Comparison of ENCODE assay signal across 22 cellular contexts in the genomic region with DNA sequence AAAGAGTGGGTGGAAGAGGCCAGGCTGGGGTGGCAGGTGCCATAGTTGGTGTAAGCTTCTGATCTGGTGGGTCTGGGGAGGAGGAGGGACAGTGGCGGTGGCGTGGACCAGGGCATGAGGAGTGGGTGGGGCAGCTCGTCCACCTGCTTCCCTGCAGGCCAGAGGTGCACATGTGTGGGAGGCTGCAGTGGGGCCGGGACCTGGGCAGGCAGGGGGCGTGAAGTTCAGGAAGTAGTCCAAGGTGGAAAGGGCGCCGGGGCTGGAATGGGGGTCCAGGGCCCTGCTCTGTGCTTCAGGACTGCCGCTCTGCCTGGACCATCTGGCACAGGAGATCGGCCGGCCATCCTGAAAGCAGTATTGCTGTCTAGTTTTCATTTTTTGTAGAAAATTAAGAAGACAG. TPM values are rescaled to one million over a fixed set of nuclear protein-coding genes. Genes with fewer than 3 reads are reported as not detected.
"Had no signal": no experiment of that assay in that cellular context is flagged by ENCODE, and none has a peak within 500 bp of the region (broad histone marks: within the 10 kb centered on the region; RNA-seq: fewer than 3 reads in every experiment).

No MANE protein-coding gene starts in this region.

- ATAC-seq: activated CD8-positive, alpha-beta T cell treated with anti-CD3 and anti-CD28 coated beads for 36 hours; left cardiac atrium; natural killer cell treated with Interleukin-12 subunit alpha and Interleukin-12 subunit beta and Interleukin-15 and Interleukin-18, amount 100 ng/mL, for 72 hours; sciatic nerve; T-cell had no signal

- H3K4me1 ChIP-seq: transverse colon had no signal

- H3K4me1 Mint-ChIP-seq: brain; central memory CD8-positive, alpha-beta T cell; endodermal cell; T-cell had no signal

- H3K27me3 Mint-ChIP-seq: activated CD8-positive, alpha-beta T cell treated with anti-CD3 and anti-CD28 coated beads for 36 hours; natural killer cell treated with Interleukin-12 subunit alpha and Interleukin-12 subunit beta and Interleukin-15 and Interleukin-18, amount 100 ng/mL, for 72 hours had no signal

- H3K9me3 ChIP-seq: transverse colon had no signal

- H3K4me3 Mint-ChIP-seq: activated CD8-positive, alpha-beta T cell treated with anti-CD3 and anti-CD28 coated beads for 36 hours; brain; central memory CD8-positive, alpha-beta T cell; endodermal cell; natural killer cell treated with Interleukin-12 subunit alpha and Interleukin-12 subunit beta and Interleukin-15 and Interleukin-18, amount 100 ng/mL, for 72 hours; T-cell had no signal

- H3K36me3 Mint-ChIP-seq: brain; natural killer cell treated with Interleukin-12 subunit alpha and Interleukin-12 subunit beta and Interleukin-15 and Interleukin-18, amount 100 ng/mL, for 72 hours; T-cell had no signal

- DNase-seq: activated CD4-positive, alpha-beta T cell treated with anti-CD3 and anti-CD28 coated beads for 4 hours; activated CD8-positive, alpha-beta memory T cell treated with anti-CD3 and anti-CD28 coated beads, Interleukin-2, amount 50 U/mL, for 48 hours; activated CD8-positive, alpha-beta T cell treated with anti-CD3 and anti-CD28 coated beads for 36 hours; activated naive CD4-positive, alpha-beta T cell treated with anti-CD3 and anti-CD28 coated beads, Interleukin-2, amount 50 U/mL, for 16 hours; amygdala; left cardiac atrium; stimulated activated CD4-positive, alpha-beta T cell treated with anti-CD3 and anti-CD28 coated beads, Interleukin-12 subunit alpha, Interleukin-12 subunit beta, amount 100 ng/mL, for 4 hours; stimulated activated CD4-positive, alpha-beta T cell treated with anti-CD3 and anti-CD28 coated beads, Interleukin-2, amount 100 ng/mL, for 48 hours; stimulated activated CD8-positive, alpha-beta memory T cell treated with anti-CD3 and anti-CD28 coated beads, Interleukin-4, amount 100 ng/mL, for 48 hours; transverse colon had no signal

- H3K27me3 ChIP-seq: transverse colon had no signal

- H3K27ac ChIP-seq: SK-N-MC, transverse colon, VCaP had no signal

- H3K9me3 Mint-ChIP-seq: activated CD8-positive, alpha-beta T cell treated with anti-CD3 and anti-CD28 coated beads for 36 hours; central memory CD8-positive, alpha-beta T cell; natural killer cell treated with Interleukin-12 subunit alpha and Interleukin-12 subunit beta and Interleukin-15 and Interleukin-18, amount 100 ng/mL, for 72 hours had no signal

- H3K36me3 ChIP-seq: transverse colon had no signal

- H3K27ac Mint-ChIP-seq: activated CD8-positive, alpha-beta T cell treated with anti-CD3 and anti-CD28 coated beads for 36 hours; endodermal cell; natural killer cell treated with Interleukin-12 subunit alpha and Interleukin-12 subunit beta and Interleukin-15 and Interleukin-18, amount 100 ng/mL, for 72 hours; T-cell had no signal

- H3K4me3 ChIP-seq: SK-N-MC, transverse colon had no signal

RNA-seq across cellular contexts. Expression of a gene that starts 15.9 kb away (rescaled TPM):
- total RNA-seq: transverse colon had no signal

RNA-seq across cellular contexts. Expression of a gene that starts 16.0 kb away (rescaled TPM):
- total RNA-seq: glomerular endothelial cell, left cardiac atrium, lung microvascular endothelial cell, mucosa of gallbladder, omental fat pad, sciatic nerve, transverse colon had no signal
